1 cellular context compared by ENCODE assay signal in the genomic region with DNA sequence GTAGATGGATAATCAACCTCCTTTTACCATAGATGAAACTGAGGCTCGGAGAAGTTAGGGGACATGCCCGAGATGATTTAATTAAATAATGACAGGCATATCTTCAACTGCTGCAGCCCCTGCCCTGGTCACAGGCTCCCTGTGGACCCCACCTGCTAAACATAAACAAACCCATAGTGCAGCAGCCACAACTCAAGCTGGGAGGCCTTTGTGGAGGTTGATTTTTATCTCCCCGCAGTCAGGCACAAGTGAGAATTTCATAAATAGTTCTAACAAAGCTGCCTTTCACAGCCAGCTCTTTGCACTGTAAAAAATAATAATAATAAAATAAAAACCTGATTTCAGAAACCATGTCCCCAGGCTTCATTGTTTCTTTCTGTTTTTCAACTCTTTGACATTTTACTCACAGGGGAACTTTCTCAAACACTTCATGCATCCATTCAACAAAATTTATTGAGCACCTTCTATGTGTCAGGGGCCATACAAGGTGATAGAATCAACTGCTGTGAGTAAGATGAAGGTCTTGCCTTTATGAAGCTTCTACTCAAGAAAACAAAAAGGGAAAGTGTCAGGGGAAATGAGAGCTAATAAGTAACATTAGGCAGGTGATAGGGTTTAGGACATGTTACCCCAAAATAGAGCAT.
A peak's percentile ranks its signal among the peaks of the same experiment; 100 is the strongest.
TF ChIP-seq lines count a peak whose summit lies in the region.

No MANE protein-coding gene starts in this region.

TF ChIP-seq in HEK293, 187 proteins besides CTCF, POLR2A, EP300 and RAD21 (continued from another document):
- TF ChIP-seq ZNF830 (tag by site-specific recombination; IDR thresholded peaks at IDR 0.05; ENCODE audit: low read depth): no peak
- TF ChIP-seq, protein P1, sequence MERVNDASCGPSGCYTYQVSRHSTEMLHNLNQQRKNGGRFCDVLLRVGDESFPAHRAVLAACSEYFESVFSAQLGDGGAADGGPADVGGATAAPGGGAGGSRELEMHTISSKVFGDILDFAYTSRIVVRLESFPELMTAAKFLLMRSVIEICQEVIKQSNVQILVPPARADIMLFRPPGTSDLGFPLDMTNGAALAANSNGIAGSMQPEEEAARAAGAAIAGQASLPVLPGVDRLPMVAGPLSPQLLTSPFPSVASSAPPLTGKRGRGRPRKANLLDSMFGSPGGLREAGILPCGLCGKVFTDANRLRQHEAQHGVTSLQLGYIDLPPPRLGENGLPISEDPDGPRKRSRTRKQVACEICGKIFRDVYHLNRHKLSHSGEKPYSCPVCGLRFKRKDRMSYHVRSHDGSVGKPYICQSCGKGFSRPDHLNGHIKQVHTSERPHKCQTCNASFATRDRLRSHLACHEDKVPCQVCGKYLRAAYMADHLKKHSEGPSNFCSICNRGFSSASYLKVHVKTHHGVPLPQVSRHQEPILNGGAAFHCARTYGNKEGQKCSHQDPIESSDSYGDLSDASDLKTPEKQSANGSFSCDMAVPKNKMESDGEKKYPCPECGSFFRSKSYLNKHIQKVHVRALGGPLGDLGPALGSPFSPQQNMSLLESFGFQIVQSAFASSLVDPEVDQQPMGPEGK (tag by site-specific recombination; IDR thresholded peaks at IDR 0.05): no peak
- no peak for TF ChIP-seq EGR2 (tag by site-specific recombination; IDR thresholded peaks at IDR 0.05; ENCODE audit: low read depth)
- no peak for TF ChIP-seq ZFHX2 (tag by site-specific recombination; conservative IDR thresholded peaks at IDR 0.05)
- TF ChIP-seq ZNF701 (tag by site-specific recombination; IDR thresholded peaks at IDR 0.05): no peak
- TF ChIP-seq ZIC2 (tag by site-specific recombination; IDR thresholded peaks at IDR 0.05): peak; percentile 94
- TF ChIP-seq ZNF548 (tag by site-specific recombination; IDR thresholded peaks at IDR 0.05): no peak
- no peak for TF ChIP-seq ZNF707 (tag by site-specific recombination; IDR thresholded peaks at IDR 0.05)
- TF ChIP-seq, protein P2, sequence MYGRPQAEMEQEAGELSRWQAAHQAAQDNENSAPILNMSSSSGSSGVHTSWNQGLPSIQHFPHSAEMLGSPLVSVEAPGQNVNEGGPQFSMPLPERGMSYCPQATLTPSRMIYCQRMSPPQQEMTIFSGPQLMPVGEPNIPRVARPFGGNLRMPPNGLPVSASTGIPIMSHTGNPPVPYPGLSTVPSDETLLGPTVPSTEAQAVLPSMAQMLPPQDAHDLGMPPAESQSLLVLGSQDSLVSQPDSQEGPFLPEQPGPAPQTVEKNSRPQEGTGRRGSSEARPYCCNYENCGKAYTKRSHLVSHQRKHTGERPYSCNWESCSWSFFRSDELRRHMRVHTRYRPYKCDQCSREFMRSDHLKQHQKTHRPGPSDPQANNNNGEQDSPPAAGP (tag by site-specific recombination; IDR thresholded peaks at IDR 0.05): no peak
- no peak for TF ChIP-seq ZNF121 (tag by site-specific recombination; IDR thresholded peaks at IDR 0.05)
- peak; percentile 69; the same call in 1 of the 2 replicates for TF ChIP-seq ZNF664 (tag by site-specific recombination; IDR thresholded peaks at IDR 0.05)
- TF ChIP-seq, protein P3, sequence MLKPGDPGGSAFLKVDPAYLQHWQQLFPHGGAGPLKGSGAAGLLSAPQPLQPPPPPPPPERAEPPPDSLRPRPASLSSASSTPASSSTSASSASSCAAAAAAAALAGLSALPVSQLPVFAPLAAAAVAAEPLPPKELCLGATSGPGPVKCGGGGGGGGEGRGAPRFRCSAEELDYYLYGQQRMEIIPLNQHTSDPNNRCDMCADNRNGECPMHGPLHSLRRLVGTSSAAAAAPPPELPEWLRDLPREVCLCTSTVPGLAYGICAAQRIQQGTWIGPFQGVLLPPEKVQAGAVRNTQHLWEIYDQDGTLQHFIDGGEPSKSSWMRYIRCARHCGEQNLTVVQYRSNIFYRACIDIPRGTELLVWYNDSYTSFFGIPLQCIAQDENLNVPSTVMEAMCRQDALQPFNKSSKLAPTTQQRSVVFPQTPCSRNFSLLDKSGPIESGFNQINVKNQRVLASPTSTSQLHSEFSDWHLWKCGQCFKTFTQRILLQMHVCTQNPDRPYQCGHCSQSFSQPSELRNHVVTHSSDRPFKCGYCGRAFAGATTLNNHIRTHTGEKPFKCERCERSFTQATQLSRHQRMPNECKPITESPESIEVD (tag by site-specific recombination; IDR thresholded peaks at IDR 0.05): 0 out of 2 replicates have a peak, but pooled peaks have one; percentile 24
